19 cellular contexts compared by ENCODE assay signal in the genomic region with DNA sequence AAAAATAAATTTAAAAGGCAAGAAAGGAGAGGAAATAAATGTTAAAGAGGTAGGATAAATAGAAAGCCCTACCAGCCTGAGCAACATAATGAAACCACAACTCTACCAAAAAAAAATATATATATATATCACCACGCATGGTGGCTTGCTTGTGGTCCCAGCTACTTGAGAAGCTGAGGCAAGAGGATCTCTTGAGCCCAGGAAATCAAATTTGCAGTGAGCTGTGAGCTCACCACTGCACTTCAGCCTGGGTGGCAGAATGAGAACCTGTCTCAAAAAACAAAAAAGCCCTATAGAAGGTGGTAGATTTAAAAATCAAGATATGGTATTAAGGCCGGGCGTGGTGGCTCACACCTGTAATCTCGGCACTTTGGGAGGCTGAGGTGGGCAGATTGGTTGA.
"Had no signal": no experiment of that assay in that cellular context is flagged by ENCODE, and none has a peak within 500 bp of the region (broad histone marks: within the 10 kb centered on the region; RNA-seq: fewer than 3 reads in every experiment).

No MANE protein-coding gene starts in this region.

- H3K9me3 Mint-ChIP-seq: activated T-cell treated with anti-CD3 and anti-CD28 coated beads, Interleukin-2, amount 50 U/mL, for 72 hours; stimulated activated naive B cell treated with anti-CD40 and anti-IgM and Interleukin-4, amounts not matched to agents 10 μg/mL and 1 μg/mL and 100 μg/mL, for 72 hours had no signal

- H3K36me3 ChIP-seq: colonic mucosa had no signal

- DNase-seq: activated CD4-positive, CD25-positive, alpha-beta regulatory T cell treated with anti-CD3 and anti-CD28 coated beads, Interleukin-2, amount 50 U/mL, for 72 hours; activated effector memory CD4-positive, alpha-beta T cell treated with anti-CD3 and anti-CD28 coated beads, Interleukin-2, amount 50 U/mL, for 16 hours; activated T-cell treated with anti-CD3 and anti-CD28 coated beads, Interleukin-2, amount 50 U/mL, for 72 hours; aorta; brain microvascular endothelial cell; central memory CD4-positive, alpha-beta T cell; colonic mucosa; erythroblast; foreskin melanocyte; hypothalamus; retina; spleen; stimulated activated CD4-positive, alpha-beta T cell treated with anti-CD3 and anti-CD28 coated beads, Interleukin-4, amount 100 ng/mL, for 4 hours; stimulated activated naive B cell treated with anti-CD40 and anti-IgM and Interleukin-4, amounts not matched to agents 10 μg/mL and 1 μg/mL and 100 μg/mL, for 72 hours had no signal

- H3K4me3 ChIP-seq: colonic mucosa, lung, spleen had no signal

- H3K27me3 ChIP-seq: brain microvascular endothelial cell, colonic mucosa, spleen had no signal

- H3K27ac ChIP-seq: brain microvascular endothelial cell, colonic mucosa, VCaP had no signal

- H3K4me1 Mint-ChIP-seq: stimulated activated naive B cell treated with anti-CD40 and anti-IgM and Interleukin-4, amounts not matched to agents 10 μg/mL and 1 μg/mL and 100 μg/mL, for 72 hours had no signal

- H3K4me1 ChIP-seq: colonic mucosa had no signal

- H3K9me3 ChIP-seq: colonic mucosa, spleen had no signal

- FAIRE-seq: endometrium, keratinocyte had no signal

- H3K27ac Mint-ChIP-seq: activated T-cell treated with anti-CD3 and anti-CD28 coated beads, Interleukin-2, amount 50 U/mL, for 72 hours; stimulated activated naive B cell treated with anti-CD40 and anti-IgM and Interleukin-4, amounts not matched to agents 10 μg/mL and 1 μg/mL and 100 μg/mL, for 72 hours had no signal

- H3K4me3 Mint-ChIP-seq: activated T-cell treated with anti-CD3 and anti-CD28 coated beads, Interleukin-2, amount 50 U/mL, for 72 hours; stimulated activated naive B cell treated with anti-CD40 and anti-IgM and Interleukin-4, amounts not matched to agents 10 μg/mL and 1 μg/mL and 100 μg/mL, for 72 hours had no signal

- ATAC-seq: activated T-cell treated with anti-CD3 and anti-CD28 coated beads, Interleukin-2, amount 50 U/mL, for 72 hours; left lobe of liver; stimulated activated naive B cell treated with anti-CD40 and anti-IgM and Interleukin-4, amounts not matched to agents 10 μg/mL and 1 μg/mL and 100 μg/mL, for 72 hours had no signal

- H3K27me3 Mint-ChIP-seq: stimulated activated naive B cell treated with anti-CD40 and anti-IgM and Interleukin-4, amounts not matched to agents 10 μg/mL and 1 μg/mL and 100 μg/mL, for 72 hours had no signal
